ENCODE assay signal across 22 cellular contexts in genomic region chr2:106584304-106584954, GRCh38.
DNase-seq lines count a peak whose midpoint lies in the region; ATAC-seq, FAIRE-seq and TF ChIP-seq lines count a peak whose summit lies in the region.
"Had no signal": no experiment of that assay in that cellular context is flagged by ENCODE, and none has a peak within 500 bp of the region (broad histone marks: within the 10 kb centered on the region; RNA-seq: fewer than 3 reads in every experiment).

No MANE protein-coding gene starts in this region.

- TF ChIP-seq CTCF in HepG2 (CRISPR knock-in tag; IDR thresholded peaks at IDR 0.05) (no peak), right lobe of liver (IDR thresholded peaks at IDR 0.05) (no peak), WTC11 (IDR thresholded peaks at IDR 0.05) (no peak), uterus (IDR thresholded peaks at IDR 0.05) (no peak)

- no peak overlapping the region for H2AFZ ChIP-seq in HepG2 (ENCODE audit: low read length)

- H3K4ac ChIP-seq in mesendoderm (ENCODE audit: low read depth, low read length): no peak overlapping the region

- H4K5ac ChIP-seq in mesendoderm (ENCODE audit: low read length): no peak overlapping the region

- H3K4me1 Mint-ChIP-seq in WTC11: peaks cover 12% of the 10 kb centered on the region

- H3K36me3 ChIP-seq in HepG2 (replicated peaks in 1 of 2; ENCODE audit: control insufficient read depth in 1 of 2, insufficient read depth in 2 of 2, low read length in 2 of 2): no peaks in the 10 kb centered on the region
- H3K36me3 ChIP-seq in right lobe of liver: no peaks in the 10 kb centered on the region
- no peaks in the 10 kb centered on the region for H3K36me3 ChIP-seq in mesendoderm (ENCODE audit: control insufficient read depth, insufficient read depth, low read length)
- no peaks in the 10 kb centered on the region for H3K36me3 ChIP-seq in uterus
- H3K36me3 ChIP-seq: Peyer's patch, SJSA1 had no signal

- H3K79me1 ChIP-seq in mesendoderm (ENCODE audit: low read length): no peaks in the 10 kb centered on the region

- H2BK5ac ChIP-seq in mesendoderm (ENCODE audit: low read length): no peak overlapping the region

- H3K27ac ChIP-seq in HepG2 (ENCODE audit: extremely low read length, insufficient read depth, low read length) (no peak overlapping the region), right lobe of liver (no peak overlapping the region), mesendoderm (ENCODE audit: low read depth, low read length) (no peak overlapping the region), uterus (no peak overlapping the region)
- H3K27ac ChIP-seq: C4-2B, Peyer's patch, SJSA1 had no signal

- H3K9ac ChIP-seq in HepG2 (ENCODE audit: insufficient read depth, low read depth, low read length) (no peak overlapping the region), mesendoderm (ENCODE audit: low read length) (peak overlapping the region; percentile 42)

- DNase-seq in HepG2 (ENCODE audit: low spot score): no peak
- DNase-seq in right lobe of liver: no peak
- DNase-seq in WTC11 (ENCODE audit: low spot score): peak; percentile 66
- no peak for DNase-seq in mesendoderm
- no peak for DNase-seq in uterus
- DNase-seq in ureter (ENCODE audit: low spot score): no peak
- DNase-seq: AML-193; Calu3; CD8-positive, alpha-beta memory T cell; DMS153; GDM1; IMR-90; NCI-H1105; NCI-H146; NCI-H2029 treated with DMSO at 0.1 percent for 48 hours; NCI-H2171 treated with DMSO at 0.1 percent for 48 hours; NCI-H524 treated with DMSO at 0.1 percent for 48 hours; Peyer's patch had no signal

- H3K27me3 ChIP-seq in HepG2 (ENCODE audit: control insufficient read depth in 1 of 2, insufficient read depth in 2 of 2, low read length in 2 of 2) (peaks cover 0 to 29% of the 10 kb centered on the region in 2 experiments; a peak in 2 of 5 replicates), right lobe of liver (no peaks in the 10 kb centered on the region), mesendoderm (ENCODE audit: insufficient read depth, low read length, poor library complexity) (no peaks in the 10 kb centered on the region), uterus (no peaks in the 10 kb centered on the region)
- H3K27me3 ChIP-seq: Peyer's patch had no signal

- H3K4me2 ChIP-seq in HepG2 (ENCODE audit: low read depth, low read length) (no peak overlapping the region), mesendoderm (ENCODE audit: low read length) (no peak overlapping the region)

- POLR2A ChIA-PET in HepG2 (lab: Yijun Ruan, JAX): no interaction called here
- POLR2A ChIA-PET in WTC11 (lab: Charles Lee): interaction anchor here (1.6 kb wide), 1 partner anchor 12 kb away, joined by 6 read pairs; no protein-coding TSS in a partner anchor

- no peak for TF ChIP-seq RAD21 in HepG2 (CRISPR knock-in tag; IDR thresholded peaks at IDR 0.05)

- intact Hi-C loops in HepG2 (cut with micrococcal nuclease; ENCODE audit: unreplicated experiment): loop anchor here (5.0 kb wide), 1 partner anchor 477 kb away; no protein-coding TSS in a partner anchor
- intact Hi-C loops in right lobe of liver (cut with DNase I): no loop called here
- intact Hi-C loops in uterus (cut with DNase I; ENCODE audit: low total_unique reads): loop anchor here (10.0 kb wide), 1 partner anchor 480 kb away; no protein-coding TSS in a partner anchor

- H3K23ac ChIP-seq in mesendoderm (ENCODE audit: low read length): no peak overlapping the region

- H3K36me3 Mint-ChIP-seq in WTC11: no peaks in the 10 kb centered on the region

- no peak overlapping the region for H2BK120ac ChIP-seq in mesendoderm (ENCODE audit: low read depth, low read length)

- no peak for FAIRE-seq in HepG2 (lab: Jason Lieb, UNC)
- FAIRE-seq: H54 had no signal

- no peaks in the 10 kb centered on the region for H4K20me1 ChIP-seq in HepG2 (ENCODE audit: insufficient read depth, low read length)

- TF ChIP-seq EP300 in HepG2 (IDR thresholded peaks at IDR 0.05; ENCODE audit: low read depth in 2 of 2, low read length in 2 of 2) (no peak), HepG2 (CRISPR knock-in tag; IDR thresholded peaks at IDR 0.05; ENCODE audit: borderline replicate concordance) (no peak)

- no peak overlapping the region for H3K18ac ChIP-seq in mesendoderm (ENCODE audit: low read length)

- no peak overlapping the region for H4K8ac ChIP-seq in mesendoderm (ENCODE audit: low read depth, low read length)

- H2AK5ac ChIP-seq in mesendoderm (ENCODE audit: low read length): no peak overlapping the region

- H3K79me2 ChIP-seq in HepG2 (ENCODE audit: insufficient read depth, low read length): no peaks in the 10 kb centered on the region
- no peaks in the 10 kb centered on the region for H3K79me2 ChIP-seq in mesendoderm (ENCODE audit: control insufficient read depth, insufficient read depth, low read length)

- CTCF ChIA-PET in HepG2 (lab: Yijun Ruan, JAX; ENCODE audit: low intra/inter-chr PET ratio, low total read pairs) (no interaction called here), WTC11 (lab: Charles Lee) (interaction anchor here (1.0 to 2.4 kb wide), 7 partner anchors 11 to 41 kb away, joined by 3 to 36 read pairs (median 4); no protein-coding TSS in a partner anchor)

- 46% methylated on average over 15 of the region's 47 CpGs for WGBS in HepG2 (ENCODE audit: low lambda C conversion rate)
- WGBS in right lobe of liver (ENCODE audit: insufficient coverage, low coverage, low lambda C conversion rate, missing lambda C conversion rate): 20% methylated on average over 2 of the region's 47 CpGs
- WGBS in mesendoderm (ENCODE audit: extremely low coverage, insufficient coverage, low lambda C conversion rate): no CpG with 5 or more reads among the region's 47 CpGs

- no peak overlapping the region for H3K27ac Mint-ChIP-seq in WTC11
- H3K27ac Mint-ChIP-seq: CD8-positive, alpha-beta memory T cell had no signal

- H3K4me3 ChIP-seq in HepG2 (replicated peaks in 1 of 3; ENCODE audit: insufficient read depth in 1 of 3, low read depth in 2 of 3, low read length in 3 of 3) (no peak overlapping the region), right lobe of liver (no peak overlapping the region), mesendoderm (ENCODE audit: low read length) (no peak overlapping the region), uterus (no peak overlapping the region)
- H3K4me3 ChIP-seq: Peyer's patch, SJSA1 had no signal

- peak overlapping the region; percentile 56 for H3K56ac ChIP-seq in mesendoderm (ENCODE audit: low read length)

- in situ Hi-C loops in HepG2 (cut with HindIII; ENCODE audit: extremely low pct_ligation_motif_present, low pct_unique_long_range_greater_than_20kb): no loop called here

- H3K9me3 Mint-ChIP-seq in WTC11: peaks cover 6% of the 10 kb centered on the region
- H3K9me3 Mint-ChIP-seq: CD8-positive, alpha-beta memory T cell had no signal

- H2BK15ac ChIP-seq in mesendoderm (replicated peaks; ENCODE audit: low read depth): no peak overlapping the region

- H3K9me3 ChIP-seq in HepG2 (ENCODE audit: low read length): no peaks in the 10 kb centered on the region
- no peaks in the 10 kb centered on the region for H3K9me3 ChIP-seq in right lobe of liver
- H3K9me3 ChIP-seq in uterus: no peaks in the 10 kb centered on the region
- H3K9me3 ChIP-seq: Peyer's patch, SJSA1 had no signal

- peaks cover 17% of the 10 kb centered on the region for H3K4me1 ChIP-seq in HepG2 (ENCODE audit: insufficient read depth, low read length)
- peaks cover 0 to 6% (median 0%) of the 10 kb centered on the region in 4 donors for H3K4me1 ChIP-seq in right lobe of liver
- H3K4me1 ChIP-seq in mesendoderm (ENCODE audit: control insufficient read depth, low read depth, low read length): no peaks in the 10 kb centered on the region
- no peaks in the 10 kb centered on the region for H3K4me1 ChIP-seq in uterus

- H3K27me3 Mint-ChIP-seq in WTC11 (ENCODE audit: low read depth): peaks cover 55% of the 10 kb centered on the region

- H3K4me3 Mint-ChIP-seq in WTC11: peak overlapping the region; percentile 36
- H3K4me3 Mint-ChIP-seq: CD8-positive, alpha-beta memory T cell had no signal

- no peak for TF ChIP-seq POLR2A in HepG2 (IDR thresholded peaks at IDR 0.05; ENCODE audit: insufficient read depth in 1 of 2, low read depth in 2 of 2, low read length in 2 of 2)
- TF ChIP-seq POLR2A in right lobe of liver (IDR thresholded peaks at IDR 0.05): no peak
- no peak for TF ChIP-seq POLR2A in uterus (IDR thresholded peaks at IDR 0.05)

- BruUV-seq in HepG2 (replicated peaks; lab: Mats Ljungman, UMichigan): no TSS peak

- no peak for ATAC-seq in HepG2
- no peak for ATAC-seq in right lobe of liver
- peak; percentile 61 for ATAC-seq in WTC11
- no peak for ATAC-seq in esophagus mucosa

TF ChIP-seq in HepG2, 621 proteins besides CTCF, POLR2A, EP300 and RAD21:
- TF ChIP-seq NFE2L1 (CRISPR knock-in tag; IDR thresholded peaks at IDR 0.05; ENCODE audit: borderline replicate concordance) (no peak), ZSCAN31 (CRISPR knock-in tag; IDR thresholded peaks at IDR 0.05; ENCODE audit: low read depth) (no peak), ZBTB7B (CRISPR knock-in tag; IDR thresholded peaks at IDR 0.05) (no peak), FOXJ3 (CRISPR knock-in tag; IDR thresholded peaks at IDR 0.05; ENCODE audit: borderline replicate concordance) (no peak), DNMT1 (CRISPR knock-in tag; IDR thresholded peaks at IDR 0.05) (0 out of 2 replicates have a peak, but pooled peaks have one; percentile 54)
TF ChIP-seq in HepG2: peak in this region for 1.

TF ChIP-seq in WTC11, 78 proteins besides CTCF, POLR2A, EP300 and RAD21 (continues in another document):
- TF ChIP-seq CDX4 (CRISPR knock-in tag; IDR thresholded peaks at IDR 0.05; ENCODE audit: borderline replicate concordance) (no peak), IRF1 (CRISPR knock-in tag; IDR thresholded peaks at IDR 0.05) (0 out of 2 replicates have a peak, but pooled peaks have one; percentile 22)

Comparison
In these comparisons a context has a peak if more than half of its experiments do, and no peak if none do; other contexts are left out.
1. intact Hi-C loops: an anchor here in HepG2 (5.0 kb wide) and uterus (10.0 kb wide); none called in right lobe of liver.
2. Of the 50 proteins assayed by ChIP-seq in both HepG2 and WTC11: peak only in HepG2: none; only in WTC11: FOXP4, IRF1, MAX, RELA, TP53 and ZNF138; in both: none; in neither: 44.